8 cellular contexts compared by ENCODE assay signal in genomic region chr3:50623840-50624474, GRCh38. TPM values are rescaled to one million over a fixed set of nuclear protein-coding genes. Genes with fewer than 3 reads are reported as not detected.
A peak's percentile ranks its signal among the peaks of the same experiment; 100 is the strongest.
DNase-seq lines count a peak whose midpoint lies in the region; ATAC-seq and TF ChIP-seq lines count a peak whose summit lies in the region.

No MANE protein-coding gene starts in this region.

- no peak overlapping the region for H3K4me3 ChIP-seq in GM12865 (ENCODE audit: low read depth, low read length)

- no peaks in the 10 kb centered on the region for H3K36me3 Mint-ChIP-seq in chondrocyte (ENCODE audit: low read depth)

- peak; percentile 56 for ATAC-seq in HG03064 (IDR thresholded peaks at IDR 0.05; ENCODE audit: low read depth, unreplicated experiment)

- DNase-seq in GM12865 (ENCODE audit: low read depth) = peak; percentile 66
- peak; percentile 42 for DNase-seq in activated T-cell treated with anti-CD3 and anti-CD28 coated beads, Interleukin-2, amount 50 U/mL, for 1 hour
- peak; percentile 33 for DNase-seq in renal cortical epithelial cell (ENCODE audit: low read depth)
- no peak for DNase-seq in chondrocyte (ENCODE audit: low spot score)
- DNase-seq in activated gamma-delta T cell (lab: John Stamatoyannopoulos, UW) = no peak
- no peak for DNase-seq in cerebellum (ENCODE audit: low spot score)
- DNase-seq in DMS 273 (lab: John Stamatoyannopoulos, UW; ENCODE audit: unreplicated experiment) = no peak

- H3K4me1 Mint-ChIP-seq in chondrocyte (ENCODE audit: low read depth) = peaks cover 25% of the 10 kb centered on the region

- no peaks in the 10 kb centered on the region for H3K9me3 Mint-ChIP-seq in chondrocyte (ENCODE audit: low read depth)

- no peaks in the 10 kb centered on the region for H3K27me3 Mint-ChIP-seq in chondrocyte (ENCODE audit: low read depth)

- no peak for TF ChIP-seq CTCF in GM12865 (IDR thresholded peaks at IDR 0.05; ENCODE audit: insufficient read depth, low read depth, low read length, missing control alignments)
- TF ChIP-seq CTCF in chondrocyte (IDR thresholded peaks at IDR 0.05) = no peak

- no peak overlapping the region for H3K27ac Mint-ChIP-seq in chondrocyte (ENCODE audit: unreplicated experiment)

- no peak overlapping the region for H3K4me3 Mint-ChIP-seq in chondrocyte (ENCODE audit: unreplicated experiment)

RNA-seq across cellular contexts. Expression of gene MAPKAPK3, which starts 7.0 kb away (rescaled TPM):
- 51.7 and 72.4 TPM in 2 replicates for total RNA-seq in renal cortical epithelial cell
- 13.6 to 21.2 TPM (median 20.9 TPM) in 3 replicates for total RNA-seq in chondrocyte
- 12.2 TPM for total RNA-seq in cerebellum

RNA-seq across cellular contexts. Expression of gene CISH, which starts 12.4 kb away (rescaled TPM):
- 1.9 and 6.4 TPM in 2 replicates for total RNA-seq in renal cortical epithelial cell
- 0.85 to 1.8 TPM (median 1.8 TPM) in 3 replicates for total RNA-seq in chondrocyte
- total RNA-seq in cerebellum = 1.4 TPM

RNA-seq across cellular contexts. Expression of gene DOCK3, which starts 50.8 kb away (rescaled TPM):
- total RNA-seq in renal cortical epithelial cell (0.35 and 0.69 TPM in 2 replicates), chondrocyte (0.15 to 0.25 TPM (median 0.17 TPM) in 3 replicates), cerebellum (30.4 TPM)

RNA-seq across cellular contexts. Expression of gene HEMK1, which starts 54.6 kb away (rescaled TPM):
- total RNA-seq in renal cortical epithelial cell = 14.2 and 27.6 TPM in 2 replicates
- total RNA-seq in chondrocyte = 15.1 to 20.1 TPM (median 15.2 TPM) in 3 replicates
- total RNA-seq in cerebellum = 9.0 TPM

RNA-seq across cellular contexts. Expression of gene C3orf18, which starts 56.4 kb away (rescaled TPM):
- 7.3 and 11.1 TPM in 2 replicates for total RNA-seq in renal cortical epithelial cell
- total RNA-seq in chondrocyte = 3.2 to 5.8 TPM (median 4.4 TPM) in 3 replicates
- 15.8 TPM for total RNA-seq in cerebellum

Comparison
In these comparisons a context has a peak if more than half of its experiments do, and no peak if none do; other contexts are left out.
1. DNase-seq: peak in GM12865 (single experiment), activated T-cell treated with anti-CD3 and anti-CD28 coated beads, Interleukin-2, amount 50 U/mL, for 1 hour (single experiment) and renal cortical epithelial cell (single experiment); none in chondrocyte (single experiment), activated gamma-delta T cell (single experiment), cerebellum (single experiment) and DMS 273 (single experiment).
2. RNA of gene DOCK3, which starts 50.8 kb away (total RNA-seq): 30.4 TPM in cerebellum (single experiment); 0.35 to 0.69 TPM in renal cortical epithelial cell and 0.15 to 0.25 TPM in chondrocyte; every median in the first group is over 10 times any median in the second.